In genomic region chr1:222106369-222106768, GRCh38 we compare ENCODE assay signal across 24 cellular contexts.
DNase-seq lines count a peak whose midpoint lies in the region; ATAC-seq and TF ChIP-seq lines count a peak whose summit lies in the region.
"Had no signal": no experiment of that assay in that cellular context is flagged by ENCODE, and none has a peak within 500 bp of the region (broad histone marks: within the 10 kb centered on the region; RNA-seq: fewer than 3 reads in every experiment).

No MANE protein-coding gene starts in this region.

- H3K4me1 Mint-ChIP-seq in WTC11 = peaks cover 21% of the 10 kb centered on the region
- no peaks in the 10 kb centered on the region for H3K4me1 Mint-ChIP-seq in T-helper 2 cell treated with Interferon-gamma antibody and Interleukin-4, amounts not matched to agents 5 μg/mL and 100 μg/mL, for 36 hours (ENCODE audit: low read depth)
- H3K4me1 Mint-ChIP-seq: activated CD4-positive, alpha-beta T cell treated with anti-CD3 and anti-CD28 coated beads for 36 hours had no signal

- 24 to 33% methylated on average over 5 of the region's 5 CpGs for WGBS in thyroid gland, 2 donors

- H3K9me3 ChIP-seq in left ventricle myocardium inferior (replicated peaks) (no peaks in the 10 kb centered on the region), thyroid gland (no peaks in the 10 kb centered on the region)
- H3K9me3 ChIP-seq: BLaER1 treated with 17β-estradiol and CSF1 and Interleukin-3, amounts not matched to agents 10 nM and 100 nM; body of pancreas; heart left ventricle; upper lobe of left lung had no signal

- H3K27me3 ChIP-seq in left ventricle myocardium inferior (ENCODE audit: low read depth) (no peaks in the 10 kb centered on the region), thyroid gland (no peaks in the 10 kb centered on the region)
- H3K27me3 ChIP-seq: BLaER1 treated with 17β-estradiol and CSF1 and Interleukin-3, amounts not matched to agents 10 nM and 100 nM; body of pancreas; upper lobe of left lung had no signal

- peak; percentile 69 for ATAC-seq in Right ventricle myocardium superior (ENCODE audit: poor library complexity)
- peak; percentile 67 for ATAC-seq in WTC11
- ATAC-seq: activated CD4-positive, alpha-beta T cell treated with anti-CD3 and anti-CD28 coated beads for 36 hours; activated CD8-positive, alpha-beta T cell treated with anti-CD3 and anti-CD28 coated beads, Interleukin-2, amount 10 ng/mL, durations not matched to agents 7 days and 5 days; body of pancreas; heart left ventricle had no signal

- DNase-seq in Right ventricle myocardium superior (peak; percentile 51), left ventricle myocardium inferior (no peak), NCI-H128 (lab: John Stamatoyannopoulos, UW; ENCODE audit: unreplicated experiment) (peak; percentile 56), WTC11 (ENCODE audit: low spot score) (peak; percentile 20), thyroid gland (peak; percentile 56 to 59), glomerular visceral epithelial cell (ENCODE audit: extremely low spot score) (no peak)
- no peak for DNase-seq in T-helper 2 cell treated with Interferon-gamma antibody and Interleukin-4, amounts not matched to agents 5 μg/mL and 100 μg/mL, for 36 hours (ENCODE audit: low spot score)
- DNase-seq: activated CD4-positive, alpha-beta T cell treated with anti-CD3 and anti-CD28 coated beads for 36 hours; activated CD8-positive, alpha-beta T cell treated with anti-CD3 and anti-CD28 coated beads, Interleukin-2, amount 10 ng/mL, durations not matched to agents 7 days and 5 days; activated naive CD4-positive, alpha-beta T cell treated with anti-CD3 and anti-CD28 coated beads, Interleukin-2, amount 50 U/mL, for 16 hours; body of pancreas; dermis blood vessel endothelial cell; DND-41; endodermal cell; mammary epithelial cell; NCI-H1930; NCI-H446 treated with DMSO at 0.1 percent for 48 hours; nephron progenitor cell; NK-92 treated with Interleukin-12 subunit alpha and Interleukin-12 subunit beta, amount 100 ng/mL, for 24 hours; small intestine; stimulated activated naive CD4-positive, alpha-beta T cell; upper lobe of left lung had no signal

- H3K4me3 Mint-ChIP-seq in WTC11 = no peak overlapping the region
- H3K4me3 Mint-ChIP-seq in T-helper 2 cell treated with Interferon-gamma antibody and Interleukin-4, amounts not matched to agents 5 μg/mL and 100 μg/mL, for 36 hours = no peak overlapping the region
- H3K4me3 Mint-ChIP-seq: activated CD4-positive, alpha-beta T cell treated with anti-CD3 and anti-CD28 coated beads for 36 hours; activated CD8-positive, alpha-beta T cell treated with anti-CD3 and anti-CD28 coated beads, Interleukin-2, amount 10 ng/mL, durations not matched to agents 7 days and 5 days; endodermal cell; nephron progenitor cell had no signal

- CTCF ChIA-PET in WTC11 (lab: Charles Lee) = interaction anchor here (1.5 to 2.4 kb wide), 3 partner anchors 9 to 18 kb away, joined by 4 to 9 read pairs (median 7); no protein-coding TSS in a partner anchor

- H3K27ac Mint-ChIP-seq in WTC11 = no peak overlapping the region
- no peak overlapping the region for H3K27ac Mint-ChIP-seq in T-helper 2 cell treated with Interferon-gamma antibody and Interleukin-4, amounts not matched to agents 5 μg/mL and 100 μg/mL, for 36 hours
- H3K27ac Mint-ChIP-seq: activated CD4-positive, alpha-beta T cell treated with anti-CD3 and anti-CD28 coated beads for 36 hours; activated CD8-positive, alpha-beta T cell treated with anti-CD3 and anti-CD28 coated beads, Interleukin-2, amount 10 ng/mL, durations not matched to agents 7 days and 5 days; endodermal cell; nephron progenitor cell had no signal

- POLR2A ChIA-PET in WTC11 (lab: Charles Lee) = no interaction called here

- no peaks in the 10 kb centered on the region for H3K36me3 Mint-ChIP-seq in WTC11
- no peaks in the 10 kb centered on the region for H3K36me3 Mint-ChIP-seq in T-helper 2 cell treated with Interferon-gamma antibody and Interleukin-4, amounts not matched to agents 5 μg/mL and 100 μg/mL, for 36 hours (ENCODE audit: low read depth)

- 0 out of 2 replicates have a peak, but pooled peaks cover 2% of the 10 kb centered on the region for H3K9me3 Mint-ChIP-seq in WTC11
- H3K9me3 Mint-ChIP-seq in T-helper 2 cell treated with Interferon-gamma antibody and Interleukin-4, amounts not matched to agents 5 μg/mL and 100 μg/mL, for 36 hours = no peaks in the 10 kb centered on the region
- H3K9me3 Mint-ChIP-seq: endodermal cell, nephron progenitor cell had no signal

- TF ChIP-seq POLR2A in thyroid gland (IDR thresholded peaks at IDR 0.05) = no peak

- intact Hi-C loops in Right ventricle myocardium superior (cut with DNase I) = no loop called here
- intact Hi-C loops in left ventricle myocardium inferior (cut with micrococcal nuclease) = no loop called here
- intact Hi-C loops in thyroid gland (cut with DNase I) = no loop called here

- H3K27me3 Mint-ChIP-seq in WTC11 (ENCODE audit: low read depth) = no peaks in the 10 kb centered on the region
- H3K27me3 Mint-ChIP-seq in T-helper 2 cell treated with Interferon-gamma antibody and Interleukin-4, amounts not matched to agents 5 μg/mL and 100 μg/mL, for 36 hours (ENCODE audit: low read depth) = no peaks in the 10 kb centered on the region
- H3K27me3 Mint-ChIP-seq: activated CD4-positive, alpha-beta T cell treated with anti-CD3 and anti-CD28 coated beads for 36 hours had no signal

- H3K4me1 ChIP-seq in left ventricle myocardium inferior (peaks cover 25% of the 10 kb centered on the region), thyroid gland (no peaks in the 10 kb centered on the region)
- H3K4me1 ChIP-seq: BLaER1 treated with 17β-estradiol and CSF1 and Interleukin-3, amounts not matched to agents 10 nM and 100 nM; body of pancreas; upper lobe of left lung had no signal

- TF ChIP-seq CTCF in left ventricle myocardium inferior (IDR thresholded peaks at IDR 0.05; ENCODE audit: borderline replicate concordance) (no peak), WTC11 (IDR thresholded peaks at IDR 0.05) (no peak), thyroid gland (IDR thresholded peaks at IDR 0.05) (peak in 1 of 6 experiments; percentile 5)

- H3K36me3 ChIP-seq in left ventricle myocardium inferior = no peaks in the 10 kb centered on the region
- H3K36me3 ChIP-seq in thyroid gland = no peaks in the 10 kb centered on the region
- H3K36me3 ChIP-seq: BLaER1 treated with 17β-estradiol and CSF1 and Interleukin-3, amounts not matched to agents 10 nM and 100 nM; heart left ventricle; upper lobe of left lung had no signal

- H3K4me3 ChIP-seq in left ventricle myocardium inferior (no peak overlapping the region), thyroid gland (replicated peaks in 1 of 3) (no peak overlapping the region)
- H3K4me3 ChIP-seq: BLaER1 treated with 17β-estradiol and CSF1 and Interleukin-3, amounts not matched to agents 10 nM and 100 nM; body of pancreas; heart left ventricle; upper lobe of left lung had no signal

- H3K27ac ChIP-seq in left ventricle myocardium inferior (replicated peaks) = no peak overlapping the region
- H3K27ac ChIP-seq in thyroid gland = no peak overlapping the region
- H3K27ac ChIP-seq: BLaER1 treated with 17β-estradiol and CSF1 and Interleukin-3, amounts not matched to agents 10 nM and 100 nM; body of pancreas; heart left ventricle; upper lobe of left lung had no signal

TF ChIP-seq in WTC11, 78 proteins besides CTCF, POLR2A, EP300 and RAD21 (continues in another document):
- TF ChIP-seq ATF2 (CRISPR knock-in tag; IDR thresholded peaks at IDR 0.05; ENCODE audit: borderline replicate concordance, low read depth) (no peak), CREB1 (CRISPR knock-in tag; IDR thresholded peaks at IDR 0.05) (no peak), AFF4 (CRISPR knock-in tag; IDR thresholded peaks at IDR 0.05; ENCODE audit: borderline replicate concordance) (no peak), ZNF671 (CRISPR knock-in tag; IDR thresholded peaks at IDR 0.05) (no peak), GRHL2 (CRISPR knock-in tag; IDR thresholded peaks at IDR 0.05; ENCODE audit: insufficient replicate concordance, severe bottlenecking) (no peak), ZNF396 (CRISPR knock-in tag; IDR thresholded peaks at IDR 0.05; ENCODE audit: borderline replicate concordance) (no peak)

Comparison
In these comparisons a context has a peak if more than half of its experiments do, and no peak if none do; other contexts are left out.
1. DNase-seq: peak in Right ventricle myocardium superior (single experiment), NCI-H128 (single experiment), WTC11 (single experiment) and thyroid gland (2 of 2); none in left ventricle myocardium inferior (single experiment), T-helper 2 cell treated with Interferon-gamma antibody and Interleukin-4, amounts not matched to agents 5 μg/mL and 100 μg/mL, for 36 hours (single experiment) and glomerular visceral epithelial cell (single experiment).